25 cellular contexts compared by ENCODE assay signal in genomic region chr7:47330561-47331178, GRCh38.
A peak's percentile ranks its signal among the peaks of the same experiment; 100 is the strongest.
DNase-seq lines count a peak whose midpoint lies in the region; ATAC-seq, FAIRE-seq and TF ChIP-seq lines count a peak whose summit lies in the region.
"Had no signal": no experiment of that assay in that cellular context is flagged by ENCODE, and none has a peak within 500 bp of the region (broad histone marks: within the 10 kb centered on the region; RNA-seq: fewer than 3 reads in every experiment).

No MANE protein-coding gene starts in this region.

- H3K27ac ChIP-seq in right cardiac atrium (ENCODE audit: low read length) (peak overlapping the region; percentile 28), kidney (ENCODE audit: low read depth in 2 of 2, low read length in 2 of 2) (peak overlapping the region in 1 of 2 donors; percentile 51), neuronal stem cell (replicated peaks; ENCODE audit: low read length) (no peak overlapping the region)
- H3K27ac ChIP-seq: A549, colonic mucosa, foreskin keratinocyte, PC-9, thoracic aorta had no signal

- WGBS in right cardiac atrium, result 86% methylated on average over 16 of the region's 16 CpGs
- no CpG with 5 or more reads among the region's 16 CpGs for WGBS in neuronal stem cell (ENCODE audit: extremely low coverage in 2 of 2, insufficient read length in 2 of 2, insufficient replicate concordance in 1 of 2), 2 donors

- no peak overlapping the region for H3K14ac ChIP-seq in neuronal stem cell (ENCODE audit: low read length)

- H3K4me3 ChIP-seq in right cardiac atrium (ENCODE audit: low read length) (no peak overlapping the region), kidney (ENCODE audit: low read length in 2 of 2) (no peak overlapping the region), neuronal stem cell (ENCODE audit: low read length in 2 of 2) (no peak overlapping the region), foreskin fibroblast (ENCODE audit: low read depth in 1 of 2, low read length in 2 of 2) (no peak overlapping the region)
- H3K4me3 ChIP-seq: A549, body of pancreas, colonic mucosa, PC-9, thoracic aorta had no signal

- H2BK15ac ChIP-seq in neuronal stem cell (ENCODE audit: low read length), result no peak overlapping the region

- no peak overlapping the region for H2AFZ ChIP-seq in neuronal stem cell (ENCODE audit: low read length)
- H2AFZ ChIP-seq: PC-9 had no signal

- no peak overlapping the region for H3K4me2 ChIP-seq in neuronal stem cell (ENCODE audit: insufficient read depth, low read length, poor library complexity, severe bottlenecking)
- H3K4me2 ChIP-seq: A549, PC-9 had no signal

- H3K4me1 ChIP-seq in right cardiac atrium (ENCODE audit: control insufficient read depth, insufficient read depth, low read length) (peaks cover 17% of the 10 kb centered on the region), kidney (ENCODE audit: control insufficient read depth in 1 of 2, insufficient read depth in 1 of 2, low read depth in 1 of 2, low read length in 2 of 2) (peaks cover 32 to 37% of the 10 kb centered on the region in 2 donors), neuronal stem cell (ENCODE audit: control insufficient read depth in 2 of 2, insufficient read depth in 1 of 2, low read depth in 1 of 2, low read length in 2 of 2) (peaks cover 34 to 51% of the 10 kb centered on the region in 2 donors)

- H3K9ac ChIP-seq in kidney (ENCODE audit: low read length in 2 of 2), result no peak overlapping the region
- no peak overlapping the region for H3K9ac ChIP-seq in neuronal stem cell (ENCODE audit: low read depth, low read length, poor library complexity)

- H3K27me3 ChIP-seq in right cardiac atrium (ENCODE audit: control insufficient read depth, insufficient read depth) (no peaks in the 10 kb centered on the region), neuronal stem cell (ENCODE audit: control insufficient read depth in 3 of 3, insufficient read depth in 3 of 3, low read depth in 1 of 3, low read length in 3 of 3) (no peaks in the 10 kb centered on the region)
- H3K27me3 ChIP-seq: body of pancreas, colonic mucosa, foreskin keratinocyte had no signal

- H3K9me3 ChIP-seq in right cardiac atrium (ENCODE audit: control insufficient read depth, low read length) (no peaks in the 10 kb centered on the region), kidney (ENCODE audit: control insufficient read depth in 1 of 2, low read length in 2 of 2) (no peaks in the 10 kb centered on the region), neuronal stem cell (replicated peaks in 1 of 2; ENCODE audit: control insufficient read depth in 2 of 2, insufficient read depth in 1 of 2, low read depth in 1 of 2, low read length in 2 of 2) (no peaks in the 10 kb centered on the region)
- H3K9me3 ChIP-seq: A549, body of pancreas, colonic mucosa, thoracic aorta had no signal

- H2BK120ac ChIP-seq in neuronal stem cell (ENCODE audit: low read depth, low read length), result no peak overlapping the region

- no peak overlapping the region for H3K4ac ChIP-seq in neuronal stem cell (ENCODE audit: low read length)

- no peak overlapping the region for H3K23ac ChIP-seq in neuronal stem cell (ENCODE audit: low read depth, low read length, poor library complexity)

- no peak for ATAC-seq in right cardiac atrium
- ATAC-seq in left ventricle myocardium superior, result no peak
- ATAC-seq: A549; body of pancreas; CD8-positive, alpha-beta T cell; foreskin keratinocyte; left colon had no signal

- peak overlapping the region; percentile 15 for H3K18ac ChIP-seq in neuronal stem cell (ENCODE audit: low read length)

- no peak overlapping the region for H2AK5ac ChIP-seq in neuronal stem cell (ENCODE audit: low read depth, low read length)

- H2BK5ac ChIP-seq in neuronal stem cell (ENCODE audit: low read length), result no peak overlapping the region

- FAIRE-seq in kidney (lab: Jason Lieb, UNC), result no peak
- FAIRE-seq: A549 had no signal

- H4K91ac ChIP-seq in neuronal stem cell (ENCODE audit: low read depth, low read length, poor library complexity), result no peak overlapping the region

- peaks cover 4% of the 10 kb centered on the region for H3K79me1 ChIP-seq in neuronal stem cell (ENCODE audit: low read depth, low read length)

- no peak overlapping the region for H4K8ac ChIP-seq in neuronal stem cell (ENCODE audit: low read depth, low read length)

- intact Hi-C loops in right cardiac atrium (cut with DNase I), result no loop called here
- intact Hi-C loops in left ventricle myocardium superior (cut with micrococcal nuclease), result no loop called here
- intact Hi-C loops in kidney (cut with DNase I), result no loop called here

- H2BK12ac ChIP-seq in neuronal stem cell (ENCODE audit: low read length), result no peak overlapping the region

- no peak for TF ChIP-seq CTCF in kidney (IDR thresholded peaks at IDR 0.05; ENCODE audit: borderline replicate concordance, extremely low read depth, insufficient read depth)
- TF ChIP-seq CTCF in foreskin fibroblast (IDR thresholded peaks at IDR 0.05; ENCODE audit: low read depth, low read length), result no peak

- H3K36me3 ChIP-seq in kidney (ENCODE audit: control insufficient read depth in 1 of 2, insufficient read depth in 2 of 2, low read length in 2 of 2), result peaks cover 0 to 17% of the 10 kb centered on the region in 2 donors
- peaks cover 5% of the 10 kb centered on the region in 2 donors for H3K36me3 ChIP-seq in neuronal stem cell (replicated peaks in 1 of 2; ENCODE audit: control insufficient read depth in 2 of 2, insufficient read depth in 2 of 2, low read length in 2 of 2)
- H3K36me3 ChIP-seq: colonic mucosa, thoracic aorta had no signal

- no peak for DNase-seq in right cardiac atrium
- DNase-seq in left ventricle myocardium superior, result no peak
- peak; percentile 63 for DNase-seq in kidney
- DNase-seq in neuronal stem cell (ENCODE audit: low spot score), result no peak
- DNase-seq in mesenteric fat pad (ENCODE audit: low spot score), result no peak
- DNase-seq in NK-92 treated with Interleukin-12 subunit alpha and Interleukin-12 subunit beta, amount 100 ng/mL, for 24 hours (lab: John Stamatoyannopoulos, UW), result no peak
- no peak for DNase-seq in foreskin fibroblast
- no peak for DNase-seq in HPDE6-E6E7 (ENCODE audit: extremely low spot score)
- DNase-seq: activated CD4-positive, CD25-positive, alpha-beta regulatory T cell; activated naive CD4-positive, alpha-beta T cell treated with Interleukin-2 at 50 U/mL for 16 hours; CD8-positive, alpha-beta T cell; colonic mucosa; effector memory CD4-positive, alpha-beta T cell; foreskin keratinocyte; left colon; NCI-H1105; NCI-H187 treated with DMSO at 0.1 percent for 48 hours; NCI-H2171 treated with DMSO at 0.1 percent for 48 hours; NCI-H524 treated with DMSO at 0.1 percent for 48 hours; PC-9; SIG-M5; SW 1271 had no signal
